8 cellular contexts compared by ENCODE assay signal in the genomic region with DNA sequence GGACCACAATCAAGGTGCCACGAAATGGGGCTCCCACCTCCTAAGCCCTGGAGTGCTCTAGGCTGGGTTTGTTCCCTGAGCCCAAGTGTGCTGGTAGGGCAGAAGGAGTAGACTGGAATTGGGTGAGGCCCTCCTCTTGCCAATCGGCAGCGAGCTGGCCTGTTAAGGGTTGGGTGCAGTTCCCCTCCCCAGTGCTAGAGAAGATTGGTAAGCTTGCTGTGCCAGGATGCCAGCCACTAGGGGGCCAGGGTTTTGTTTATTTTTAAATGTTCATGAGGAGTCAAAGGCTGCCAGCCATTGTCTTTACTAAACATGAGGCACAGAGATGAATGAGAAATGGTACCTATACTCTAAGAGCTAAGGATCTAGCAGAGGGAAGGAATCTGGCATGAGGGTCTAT.
DNase-seq lines count a peak whose midpoint lies in the region; ATAC-seq, FAIRE-seq and TF ChIP-seq lines count a peak whose summit lies in the region.

No MANE protein-coding gene starts in this region.

- no peak overlapping the region for H3K4me3 ChIP-seq in keratinocyte (ENCODE audit: control insufficient read depth in 2 of 3, extremely low read depth in 1 of 3, insufficient read depth in 2 of 3, low read depth in 1 of 3, low read length in 3 of 3)

- intact Hi-C loops in CD14-positive monocyte (cut with micrococcal nuclease): no loop called here

- no peak for ATAC-seq in HG03457 (IDR thresholded peaks at IDR 0.05; ENCODE audit: unreplicated experiment)
- ATAC-seq in GM21390 (IDR thresholded peaks at IDR 0.05; ENCODE audit: unreplicated experiment): no peak

- FAIRE-seq in keratinocyte (lab: Jason Lieb, UNC): peak; percentile 84

- H3K27me3 ChIP-seq in keratinocyte (ENCODE audit: control insufficient read depth, extremely low read depth, insufficient read depth, low read length): peaks cover 2% of the 10 kb centered on the region

- H3K27ac ChIP-seq in keratinocyte (ENCODE audit: control insufficient read depth, insufficient read depth, low read length): no peak overlapping the region

- no peak overlapping the region for H3K9ac ChIP-seq in keratinocyte (ENCODE audit: control insufficient read depth, extremely low read depth, insufficient read depth, low read length)

- H3K4me1 Mint-ChIP-seq in CD14-positive monocyte: peaks cover 2% of the 10 kb centered on the region
- no peaks in the 10 kb centered on the region for H3K4me1 Mint-ChIP-seq in T-helper 2 cell treated with Interferon-gamma antibody and Interleukin-4, amounts not matched to agents 5 μg/mL and 100 μg/mL, for 36 hours (ENCODE audit: low read depth)

- H3K9me1 ChIP-seq in keratinocyte (ENCODE audit: control insufficient read depth, extremely low read depth, insufficient read depth, low read length): no peaks in the 10 kb centered on the region

- H3K9me3 ChIP-seq in keratinocyte (ENCODE audit: control insufficient read depth, low read depth, low read length): no peaks in the 10 kb centered on the region

- TF ChIP-seq CTCF in CD14-positive monocyte (IDR thresholded peaks at IDR 0.05) (peak; percentile 24), keratinocyte (optimal IDR thresholded peaks at IDR 0.05 in 1 of 3, IDR thresholded peaks at IDR 0.05 in 1 of 3, conservative IDR thresholded peaks at IDR 0.05 in 1 of 3; ENCODE audit: extremely low read depth in 1 of 3, insufficient read depth in 2 of 3, low read length in 3 of 3) (peak; percentile 73 to 84 (median 77))

- no peaks in the 10 kb centered on the region for H3K79me2 ChIP-seq in keratinocyte (ENCODE audit: control insufficient read depth, insufficient read depth, low read length)

- H3K4me2 ChIP-seq in keratinocyte (ENCODE audit: control insufficient read depth, extremely low read depth, insufficient read depth, low read depth, low read length): no peak overlapping the region

- DNase-seq in CD14-positive monocyte (ENCODE audit: low spot score) (no peak), HT-29 (ENCODE audit: low spot score) (peak; percentile 35), amniotic stem cell (lab: John Stamatoyannopoulos, UW) (peak; percentile 15), keratinocyte (ENCODE audit: low read depth, low spot score) (no peak), pons (ENCODE audit: low spot score) (no peak)
- DNase-seq in T-helper 2 cell treated with Interferon-gamma antibody and Interleukin-4, amounts not matched to agents 5 μg/mL and 100 μg/mL, for 36 hours (ENCODE audit: low spot score): no peak

- no peak overlapping the region for H3K4me3 Mint-ChIP-seq in CD14-positive monocyte
- no peak overlapping the region for H3K4me3 Mint-ChIP-seq in T-helper 2 cell treated with Interferon-gamma antibody and Interleukin-4, amounts not matched to agents 5 μg/mL and 100 μg/mL, for 36 hours

- peaks cover 2% of the 10 kb centered on the region for H3K4me1 ChIP-seq in keratinocyte (ENCODE audit: control insufficient read depth, extremely low read depth, insufficient read depth, low read length)

- peaks cover 0 to 3% (median 0%) of the 10 kb centered on the region in 7 donors for H3K9me3 Mint-ChIP-seq in CD14-positive monocyte
- no peaks in the 10 kb centered on the region for H3K9me3 Mint-ChIP-seq in T-helper 2 cell treated with Interferon-gamma antibody and Interleukin-4, amounts not matched to agents 5 μg/mL and 100 μg/mL, for 36 hours

- H3K36me3 ChIP-seq in keratinocyte (ENCODE audit: control insufficient read depth in 2 of 2, extremely low read depth in 1 of 2, insufficient read depth in 2 of 2, low read length in 2 of 2): no peaks in the 10 kb centered on the region

- no peaks in the 10 kb centered on the region for H4K20me1 ChIP-seq in keratinocyte (ENCODE audit: control insufficient read depth, extremely low read depth, insufficient read depth, low read length)

- dilution Hi-C loops in keratinocyte (cut with MboI; ENCODE audit: extremely low pct_ligation_motif_present, low sequenced_read_pairs): no loop called here

- no peak overlapping the region for H3K27ac Mint-ChIP-seq in CD14-positive monocyte
- H3K27ac Mint-ChIP-seq in T-helper 2 cell treated with Interferon-gamma antibody and Interleukin-4, amounts not matched to agents 5 μg/mL and 100 μg/mL, for 36 hours: no peak overlapping the region

- H3K36me3 Mint-ChIP-seq in CD14-positive monocyte: no peaks in the 10 kb centered on the region
- H3K36me3 Mint-ChIP-seq in T-helper 2 cell treated with Interferon-gamma antibody and Interleukin-4, amounts not matched to agents 5 μg/mL and 100 μg/mL, for 36 hours (ENCODE audit: low read depth): no peaks in the 10 kb centered on the region

- H2AFZ ChIP-seq in keratinocyte (ENCODE audit: control insufficient read depth, low read length): no peak overlapping the region

- H3K27me3 Mint-ChIP-seq in CD14-positive monocyte (ENCODE audit: low read depth in 3 of 3): peaks cover 1 to 12% (median 3%) of the 10 kb centered on the region in 3 donors
- peaks cover 3% of the 10 kb centered on the region for H3K27me3 Mint-ChIP-seq in T-helper 2 cell treated with Interferon-gamma antibody and Interleukin-4, amounts not matched to agents 5 μg/mL and 100 μg/mL, for 36 hours (ENCODE audit: low read depth)

Comparison
In these comparisons a context has a peak if more than half of its experiments do, and no peak if none do; other contexts are left out.
1. DNase-seq: peak in HT-29 (single experiment) and amniotic stem cell (single experiment); none in CD14-positive monocyte (single experiment), keratinocyte (single experiment), pons (single experiment) and T-helper 2 cell treated with Interferon-gamma antibody and Interleukin-4, amounts not matched to agents 5 μg/mL and 100 μg/mL, for 36 hours (single experiment).